Comparison of ENCODE assay signal across 8 cellular contexts in genomic region chr1:117365350-117366280, GRCh38. TPM values are rescaled to one million over a fixed set of nuclear protein-coding genes. Genes with fewer than 3 reads are reported as not detected.
DNase-seq lines count a peak whose midpoint lies in the region; ATAC-seq and TF ChIP-seq lines count a peak whose summit lies in the region.

No MANE protein-coding gene starts in this region.

- intact Hi-C loops in MCF 10A (cut with micrococcal nuclease) (loop anchor here (5.0 to 10.0 kb wide), 5 partner anchors 53 to 532 kb away; partner anchors contain the start of genes TRIM45 and TTF2), uterus (cut with DNase I; ENCODE audit: low total_unique reads) (no loop called here)

- no peaks in the 10 kb centered on the region for H3K9me3 Mint-ChIP-seq in MCF 10A (ENCODE audit: unreplicated experiment)

- ATAC-seq in lung (ENCODE audit: insufficient read depth, low FRiP score) = no peak
- no peak for ATAC-seq in GM21619 (IDR thresholded peaks at IDR 0.05; ENCODE audit: unreplicated experiment)

- H3K4me3 ChIP-seq in AG10803 (ENCODE audit: low read length) (peak overlapping the region; percentile 88), HUES48 (ENCODE audit: low read depth, low read length) (peak overlapping the region; percentile 85), lung (peak overlapping the region; percentile 82), uterus (peak overlapping the region; percentile 62 to 82)

- H3K27ac ChIP-seq in HUES48 (ENCODE audit: low read depth, low read length) = no peak overlapping the region
- H3K27ac ChIP-seq in lung (ENCODE audit: low read depth in 1 of 2, low read length in 1 of 2) = peak overlapping the region; percentile 99
- peak overlapping the region; percentile 98 to 100 for H3K27ac ChIP-seq in uterus

- DNase-seq in AG10803 (ENCODE audit: low read depth) = peak; percentile 34
- DNase-seq in MCF 10A (ENCODE audit: unreplicated experiment) = peak; percentile 14
- DNase-seq in lung (ENCODE audit: low spot score) = no peak
- no peak for DNase-seq in uterus
- DNase-seq in NCI-H146 (lab: John Stamatoyannopoulos, UW) = no peak
- no peak for DNase-seq in NAMALWA (ENCODE audit: low spot score)

- POLR2A ChIA-PET in MCF 10A (lab: Yijun Ruan, JAX) = interaction anchor here (1.1 kb wide), 1 partner anchor 42 kb away, joined by 3 read pairs; no protein-coding TSS in a partner anchor

- no peaks in the 10 kb centered on the region for H3K36me3 ChIP-seq in HUES48 (ENCODE audit: control insufficient read depth, insufficient read depth, low read length)
- no peaks in the 10 kb centered on the region for H3K36me3 ChIP-seq in lung (ENCODE audit: control insufficient read depth in 2 of 2, insufficient read depth in 2 of 2, low read length in 2 of 2)
- H3K36me3 ChIP-seq in uterus = no peaks in the 10 kb centered on the region

- no peaks in the 10 kb centered on the region for H3K36me3 Mint-ChIP-seq in MCF 10A (ENCODE audit: insufficient read depth, unreplicated experiment)

- WGBS in lung, 2 donors = 38 to 40% methylated on average over 11 of the region's 11 CpGs

- no peaks in the 10 kb centered on the region for H3K27me3 Mint-ChIP-seq in MCF 10A (ENCODE audit: insufficient read depth, unreplicated experiment)

- H3K9me3 ChIP-seq in HUES48 (ENCODE audit: control insufficient read depth, insufficient read depth, low read length) (no peaks in the 10 kb centered on the region), lung (ENCODE audit: control insufficient read depth in 2 of 2, insufficient read depth in 1 of 2, low read length in 1 of 2) (no peaks in the 10 kb centered on the region), uterus (no peaks in the 10 kb centered on the region)

- H3K4me1 ChIP-seq in HUES48 (ENCODE audit: control insufficient read depth, insufficient read depth, low read length) (peaks cover 38% of the 10 kb centered on the region), lung (ENCODE audit: control insufficient read depth in 2 of 2, insufficient read depth in 2 of 2, low read length in 2 of 2) (peaks cover 3 to 25% of the 10 kb centered on the region in 2 donors), uterus (peaks cover 0 to 7% of the 10 kb centered on the region in 2 donors)

- peaks cover 11% of the 10 kb centered on the region for H3K4me1 Mint-ChIP-seq in MCF 10A (ENCODE audit: insufficient read depth, unreplicated experiment)

- CTCF ChIA-PET in MCF 10A (lab: Yijun Ruan, JAX) = interaction anchor here (0.6 kb wide), 2 partner anchors 294 to 1916 kb away, joined by 4 read pairs; no protein-coding TSS in a partner anchor

- no TSS peak for BruUV-seq in MCF 10A (replicated peaks; lab: Mats Ljungman, UMichigan)

- TF ChIP-seq POLR2A in uterus (IDR thresholded peaks at IDR 0.05) = no peak

- TF ChIP-seq CTCF in AG10803 (conservative IDR thresholded peaks at IDR 0.05; ENCODE audit: low read length) (no peak), MCF 10A (IDR thresholded peaks at IDR 0.05; ENCODE audit: unreplicated experiment) (no peak), lung (IDR thresholded peaks at IDR 0.05; ENCODE audit: control extremely low read depth, extremely low read depth) (no peak), uterus (IDR thresholded peaks at IDR 0.05) (no peak)

- H3K27me3 ChIP-seq in HUES48 (ENCODE audit: control insufficient read depth, insufficient read depth, low read length) (peaks cover 13% of the 10 kb centered on the region), lung (ENCODE audit: control insufficient read depth, insufficient read depth) (no peaks in the 10 kb centered on the region), uterus (no peaks in the 10 kb centered on the region)

- H3K9ac ChIP-seq in HUES48 (ENCODE audit: low read depth, low read length) = peak overlapping the region; percentile 76

- peak overlapping the region; percentile 76 for H3K27ac Mint-ChIP-seq in MCF 10A (ENCODE audit: low read depth, unreplicated experiment)

- H3K4me3 Mint-ChIP-seq in MCF 10A (ENCODE audit: unreplicated experiment) = peak overlapping the region; percentile 91

RNA-seq across cellular contexts. Expression of gene MAN1A2, which starts 1.6 kb away (rescaled TPM):
- 32.0 and 33.4 TPM in 2 replicates for total RNA-seq in MCF 10A (2022)
- total RNA-seq in lung = 10 to 100 TPM; 39.3 to 56.3 TPM
- 10 to 100 TPM in 1 of 2 donors, 1 to 10 TPM in 1; 6.4 to 11.3 TPM for polyA plus RNA-seq in lung
- 10 to 100 TPM; 23.3 to 77.6 (median 57.0) TPM for total RNA-seq in uterus

Comparison
In these comparisons a context has a peak if more than half of its experiments do, and no peak if none do; other contexts are left out.
1. DNase-seq: peak in AG10803 (single experiment) and MCF 10A (single experiment); none in lung (single experiment), uterus (0 of 2), NCI-H146 (single experiment) and NAMALWA (single experiment).
2. Peak in every context shown above with its lines, with median percentiles within 50 percentile points of each other: H3K4me3 ChIP-seq.